1 cellular context compared by ENCODE assay signal in the genomic region with DNA sequence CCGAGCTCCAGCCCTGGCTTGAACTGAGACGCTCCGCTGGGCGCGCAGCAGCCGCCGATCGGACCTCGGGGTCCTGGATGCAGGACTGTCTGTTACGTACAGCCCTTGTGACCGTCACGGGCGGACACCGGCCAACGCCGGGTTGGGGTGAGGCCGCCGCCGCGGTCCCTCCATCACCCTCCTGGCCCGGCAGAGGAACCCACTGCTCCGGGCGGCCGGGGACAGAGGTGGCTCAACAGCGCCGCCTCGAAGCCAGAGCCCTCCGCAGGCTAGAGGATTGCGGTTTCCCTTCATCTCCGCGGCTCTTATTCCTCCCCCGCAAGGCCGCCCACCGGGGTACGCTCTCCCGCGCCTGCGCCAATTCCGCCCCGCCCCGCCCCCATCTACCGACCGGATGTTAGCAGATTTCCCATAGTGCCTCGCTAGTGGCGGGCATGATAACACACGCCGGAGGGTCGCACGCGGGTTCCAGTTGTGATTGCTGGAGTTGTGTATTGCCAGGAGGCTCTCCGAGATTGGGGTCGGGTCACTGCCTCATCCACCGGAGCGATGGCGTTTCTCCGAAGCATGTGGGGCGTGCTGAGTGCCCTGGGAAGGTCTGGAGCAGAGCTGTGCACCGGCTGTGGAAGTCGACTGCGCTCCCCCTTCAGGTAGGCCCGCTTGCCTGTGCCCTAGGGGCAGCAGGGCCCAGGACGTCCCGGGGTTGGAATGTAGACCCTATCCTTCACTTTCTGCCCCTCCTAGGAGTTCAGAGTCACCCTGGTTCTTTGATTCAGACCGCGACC.
TF ChIP-seq lines count a peak whose summit lies in the region.

TFAM (plus strand) TSS at position 412 of the 785 bp plus-strand sequence; CDS start at position 550, 138 bp downstream.

TF ChIP-seq in HepG2, 621 proteins besides CTCF, POLR2A, EP300 and RAD21 (continued from another document and continues in another):
- TF ChIP-seq, protein P1, sequence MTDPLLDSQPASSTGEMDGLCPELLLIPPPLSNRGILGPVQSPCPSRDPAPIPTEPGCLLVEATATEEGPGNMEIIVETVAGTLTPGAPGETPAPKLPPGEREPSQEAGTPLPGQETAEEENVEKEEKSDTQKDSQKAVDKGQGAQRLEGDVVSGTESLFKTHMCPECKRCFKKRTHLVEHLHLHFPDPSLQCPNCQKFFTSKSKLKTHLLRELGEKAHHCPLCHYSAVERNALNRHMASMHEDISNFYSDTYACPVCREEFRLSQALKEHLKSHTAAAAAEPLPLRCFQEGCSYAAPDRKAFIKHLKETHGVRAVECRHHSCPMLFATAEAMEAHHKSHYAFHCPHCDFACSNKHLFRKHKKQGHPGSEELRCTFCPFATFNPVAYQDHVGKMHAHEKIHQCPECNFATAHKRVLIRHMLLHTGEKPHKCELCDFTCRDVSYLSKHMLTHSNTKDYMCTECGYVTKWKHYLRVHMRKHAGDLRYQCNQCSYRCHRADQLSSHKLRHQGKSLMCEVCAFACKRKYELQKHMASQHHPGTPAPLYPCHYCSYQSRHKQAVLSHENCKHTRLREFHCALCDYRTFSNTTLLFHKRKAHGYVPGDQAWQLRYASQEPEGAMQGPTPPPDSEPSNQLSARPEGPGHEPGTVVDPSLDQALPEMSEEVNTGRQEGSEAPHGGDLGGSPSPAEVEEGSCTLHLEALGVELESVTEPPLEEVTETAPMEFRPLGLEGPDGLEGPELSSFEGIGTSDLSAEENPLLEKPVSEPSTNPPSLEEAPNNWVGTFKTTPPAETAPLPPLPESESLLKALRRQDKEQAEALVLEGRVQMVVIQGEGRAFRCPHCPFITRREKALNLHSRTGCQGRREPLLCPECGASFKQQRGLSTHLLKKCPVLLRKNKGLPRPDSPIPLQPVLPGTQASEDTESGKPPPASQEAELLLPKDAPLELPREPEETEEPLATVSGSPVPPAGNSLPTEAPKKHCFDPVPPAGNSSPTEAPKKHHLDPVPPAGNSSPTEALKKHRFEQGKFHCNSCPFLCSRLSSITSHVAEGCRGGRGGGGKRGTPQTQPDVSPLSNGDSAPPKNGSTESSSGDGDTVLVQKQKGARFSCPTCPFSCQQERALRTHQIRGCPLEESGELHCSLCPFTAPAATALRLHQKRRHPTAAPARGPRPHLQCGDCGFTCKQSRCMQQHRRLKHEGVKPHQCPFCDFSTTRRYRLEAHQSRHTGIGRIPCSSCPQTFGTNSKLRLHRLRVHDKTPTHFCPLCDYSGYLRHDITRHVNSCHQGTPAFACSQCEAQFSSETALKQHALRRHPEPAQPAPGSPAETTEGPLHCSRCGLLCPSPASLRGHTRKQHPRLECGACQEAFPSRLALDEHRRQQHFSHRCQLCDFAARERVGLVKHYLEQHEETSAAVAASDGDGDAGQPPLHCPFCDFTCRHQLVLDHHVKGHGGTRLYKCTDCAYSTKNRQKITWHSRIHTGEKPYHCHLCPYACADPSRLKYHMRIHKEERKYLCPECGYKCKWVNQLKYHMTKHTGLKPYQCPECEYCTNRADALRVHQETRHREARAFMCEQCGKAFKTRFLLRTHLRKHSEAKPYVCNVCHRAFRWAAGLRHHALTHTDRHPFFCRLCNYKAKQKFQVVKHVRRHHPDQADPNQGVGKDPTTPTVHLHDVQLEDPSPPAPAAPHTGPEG (CRISPR knock-in tag; IDR thresholded peaks at IDR 0.05) = 0 out of 2 replicates have a peak, but pooled peaks have one; percentile 18
- TF ChIP-seq TSC22D2 (CRISPR knock-in tag; IDR thresholded peaks at IDR 0.05; ENCODE audit: borderline replicate concordance) (peak; percentile 25), ZBTB38 (CRISPR knock-in tag; IDR thresholded peaks at IDR 0.05) (peak; percentile 75), HMGA1 (CRISPR knock-in tag; conservative IDR thresholded peaks at IDR 0.05) (no peak), ZNF101 (CRISPR knock-in tag; IDR thresholded peaks at IDR 0.05; ENCODE audit: borderline replicate concordance, low read depth) (no peak), FOXA1 (IDR thresholded peaks at IDR 0.05) (no peak), FOXA1 (CRISPR knock-in tag; IDR thresholded peaks at IDR 0.05) (no peak), ZBTB25 (CRISPR knock-in tag; IDR thresholded peaks at IDR 0.05) (no peak), NFE2 (CRISPR knock-in tag; IDR thresholded peaks at IDR 0.05) (no peak), PCBP2 (optimal IDR thresholded peaks at IDR 0.05; ENCODE audit: low read depth, low read length, poor library complexity, severe bottlenecking) (no peak), U2AF1 (optimal IDR thresholded peaks at IDR 0.05; ENCODE audit: low read depth, low read length) (no peak), FOSL2 (CRISPR knock-in tag; IDR thresholded peaks at IDR 0.05) (no peak), ZNF747 (CRISPR knock-in tag; IDR thresholded peaks at IDR 0.05; ENCODE audit: borderline replicate concordance) (0 out of 2 replicates have a peak, but pooled peaks have one; percentile 15), ZFP36L1 (CRISPR knock-in tag; IDR thresholded peaks at IDR 0.05) (peak; percentile 85; the same call in 1 of the 2 replicates), ZNF720 (CRISPR knock-in tag; IDR thresholded peaks at IDR 0.05) (no peak), CENPBD1 (CRISPR knock-in tag; IDR thresholded peaks at IDR 0.05; ENCODE audit: borderline replicate concordance, low read depth) (no peak), SNAPC2 (CRISPR knock-in tag; IDR thresholded peaks at IDR 0.05) (peak; percentile 82), ZUFSP (CRISPR knock-in tag; IDR thresholded peaks at IDR 0.05; ENCODE audit: borderline replicate concordance) (no peak), ZNF343 (CRISPR knock-in tag; IDR thresholded peaks at IDR 0.05) (peak; percentile 31; the same call in 1 of the 2 replicates), ZNF776 (CRISPR knock-in tag; IDR thresholded peaks at IDR 0.05) (0 out of 2 replicates have a peak, but pooled peaks have one; percentile 64), GATAD2A (CRISPR knock-in tag; IDR thresholded peaks at IDR 0.05) (peak; percentile 53), CBX1 (IDR thresholded peaks at IDR 0.05; ENCODE audit: low read depth) (no peak), ZGPAT (CRISPR knock-in tag; IDR thresholded peaks at IDR 0.05) (peak; percentile 74; the same call in 1 of the 2 replicates), RBM39 (IDR thresholded peaks at IDR 0.05; ENCODE audit: low read depth, low read length, poor library complexity, severe bottlenecking) (peak; percentile 45), ZNF264 (CRISPR knock-in tag; IDR thresholded peaks at IDR 0.05) (0 out of 2 replicates have a peak, but pooled peaks have one; percentile 66), NR3C1 (CRISPR knock-in tag; IDR thresholded peaks at IDR 0.05) (no peak), PHB2 (IDR thresholded peaks at IDR 0.05; ENCODE audit: partially characterized antibody) (no peak), ZNF18 (CRISPR knock-in tag; IDR thresholded peaks at IDR 0.05; ENCODE audit: insufficient replicate concordance) (peak; percentile 43), RXRB (CRISPR knock-in tag; IDR thresholded peaks at IDR 0.05; ENCODE audit: borderline replicate concordance) (peak; percentile 51), SMAD1 (CRISPR knock-in tag; IDR thresholded peaks at IDR 0.05; ENCODE audit: borderline replicate concordance, low read depth) (no peak), SRSF4 (IDR thresholded peaks at IDR 0.05; ENCODE audit: low read depth, low read length, poor library complexity, severe bottlenecking) (no peak)
- TF ChIP-seq, protein P2, sequence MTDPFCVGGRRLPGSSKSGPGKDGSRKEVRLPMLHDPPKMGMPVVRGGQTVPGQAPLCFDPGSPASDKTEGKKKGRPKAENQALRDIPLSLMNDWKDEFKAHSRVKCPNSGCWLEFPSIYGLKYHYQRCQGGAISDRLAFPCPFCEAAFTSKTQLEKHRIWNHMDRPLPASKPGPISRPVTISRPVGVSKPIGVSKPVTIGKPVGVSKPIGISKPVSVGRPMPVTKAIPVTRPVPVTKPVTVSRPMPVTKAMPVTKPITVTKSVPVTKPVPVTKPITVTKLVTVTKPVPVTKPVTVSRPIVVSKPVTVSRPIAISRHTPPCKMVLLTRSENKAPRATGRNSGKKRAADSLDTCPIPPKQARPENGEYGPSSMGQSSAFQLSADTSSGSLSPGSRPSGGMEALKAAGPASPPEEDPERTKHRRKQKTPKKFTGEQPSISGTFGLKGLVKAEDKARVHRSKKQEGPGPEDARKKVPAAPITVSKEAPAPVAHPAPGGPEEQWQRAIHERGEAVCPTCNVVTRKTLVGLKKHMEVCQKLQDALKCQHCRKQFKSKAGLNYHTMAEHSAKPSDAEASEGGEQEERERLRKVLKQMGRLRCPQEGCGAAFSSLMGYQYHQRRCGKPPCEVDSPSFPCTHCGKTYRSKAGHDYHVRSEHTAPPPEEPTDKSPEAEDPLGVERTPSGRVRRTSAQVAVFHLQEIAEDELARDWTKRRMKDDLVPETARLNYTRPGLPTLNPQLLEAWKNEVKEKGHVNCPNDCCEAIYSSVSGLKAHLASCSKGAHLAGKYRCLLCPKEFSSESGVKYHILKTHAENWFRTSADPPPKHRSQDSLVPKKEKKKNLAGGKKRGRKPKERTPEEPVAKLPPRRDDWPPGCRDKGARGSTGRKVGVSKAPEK (CRISPR knock-in tag; IDR thresholded peaks at IDR 0.05; ENCODE audit: borderline replicate concordance) = no peak
- TF ChIP-seq, protein P3, sequence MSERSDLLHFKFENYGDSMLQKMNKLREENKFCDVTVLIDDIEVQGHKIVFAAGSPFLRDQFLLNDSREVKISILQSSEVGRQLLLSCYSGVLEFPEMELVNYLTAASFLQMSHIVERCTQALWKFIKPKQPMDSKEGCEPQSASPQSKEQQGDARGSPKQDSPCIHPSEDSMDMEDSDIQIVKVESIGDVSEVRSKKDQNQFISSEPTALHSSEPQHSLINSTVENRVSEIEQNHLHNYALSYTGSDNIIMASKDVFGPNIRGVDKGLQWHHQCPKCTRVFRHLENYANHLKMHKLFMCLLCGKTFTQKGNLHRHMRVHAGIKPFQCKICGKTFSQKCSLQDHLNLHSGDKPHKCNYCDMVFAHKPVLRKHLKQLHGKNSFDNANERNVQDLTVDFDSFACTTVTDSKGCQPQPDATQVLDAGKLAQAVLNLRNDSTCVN (CRISPR knock-in tag; IDR thresholded peaks at IDR 0.05; ENCODE audit: borderline replicate concordance) = no peak
- TF ChIP-seq, protein P4, sequence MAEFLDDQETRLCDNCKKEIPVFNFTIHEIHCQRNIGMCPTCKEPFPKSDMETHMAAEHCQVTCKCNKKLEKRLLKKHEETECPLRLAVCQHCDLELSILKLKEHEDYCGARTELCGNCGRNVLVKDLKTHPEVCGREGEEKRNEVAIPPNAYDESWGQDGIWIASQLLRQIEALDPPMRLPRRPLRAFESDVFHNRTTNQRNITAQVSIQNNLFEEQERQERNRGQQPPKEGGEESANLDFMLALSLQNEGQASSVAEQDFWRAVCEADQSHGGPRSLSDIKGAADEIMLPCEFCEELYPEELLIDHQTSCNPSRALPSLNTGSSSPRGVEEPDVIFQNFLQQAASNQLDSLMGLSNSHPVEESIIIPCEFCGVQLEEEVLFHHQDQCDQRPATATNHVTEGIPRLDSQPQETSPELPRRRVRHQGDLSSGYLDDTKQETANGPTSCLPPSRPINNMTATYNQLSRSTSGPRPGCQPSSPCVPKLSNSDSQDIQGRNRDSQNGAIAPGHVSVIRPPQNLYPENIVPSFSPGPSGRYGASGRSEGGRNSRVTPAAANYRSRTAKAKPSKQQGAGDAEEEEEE (CRISPR knock-in tag; IDR thresholded peaks at IDR 0.05; ENCODE audit: borderline replicate concordance) = peak; percentile 76; the same call in 1 of the 2 replicates
- TF ChIP-seq, protein P5, sequence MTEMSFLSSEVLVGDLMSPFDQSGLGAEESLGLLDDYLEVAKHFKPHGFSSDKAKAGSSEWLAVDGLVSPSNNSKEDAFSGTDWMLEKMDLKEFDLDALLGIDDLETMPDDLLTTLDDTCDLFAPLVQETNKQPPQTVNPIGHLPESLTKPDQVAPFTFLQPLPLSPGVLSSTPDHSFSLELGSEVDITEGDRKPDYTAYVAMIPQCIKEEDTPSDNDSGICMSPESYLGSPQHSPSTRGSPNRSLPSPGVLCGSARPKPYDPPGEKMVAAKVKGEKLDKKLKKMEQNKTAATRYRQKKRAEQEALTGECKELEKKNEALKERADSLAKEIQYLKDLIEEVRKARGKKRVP (CRISPR knock-in tag; IDR thresholded peaks at IDR 0.05) = peak in 1 of 2 experiments; percentile 83; a peak in 2 of 4 replicates
